Comparison of ENCODE assay signal across 8 cellular contexts in genomic region chr1:236281286-236282158, GRCh38. TPM values are rescaled to one million over a fixed set of nuclear protein-coding genes. Genes with fewer than 3 reads are reported as not detected.
DNase-seq lines count a peak whose midpoint lies in the region; ATAC-seq and TF ChIP-seq lines count a peak whose summit lies in the region.

Gene ERO1B (minus strand): TSS chr1:236281958. CDS start chr1:236281783, 175 bp downstream.

- H3K4me3 ChIP-seq in OCI-LY3 (ENCODE audit: low read length) = peak within 1 kb of the TSS; percentile 87
- peak within 1 kb of the TSS; percentile 95 for H3K4me3 ChIP-seq in epithelial cell of proximal tubule (ENCODE audit: low read depth, low read length)

- peaks cover 21% of the 10 kb centered on the region for H3K79me2 ChIP-seq in OCI-LY3 (ENCODE audit: low read length)

- ATAC-seq in GM21528 (IDR thresholded peaks at IDR 0.05; ENCODE audit: low FRiP score, unreplicated experiment) = peak; percentile 81

- H2AFZ ChIP-seq in OCI-LY3 (ENCODE audit: low read depth, low read length) = peak within 1 kb of the TSS; percentile 87

- H3K27ac ChIP-seq in OCI-LY3 (ENCODE audit: low read length) = peak within 1 kb of the TSS; percentile 45

- H4K20me1 ChIP-seq in OCI-LY3 (ENCODE audit: insufficient read depth, low read length) = peaks cover 6% of the 10 kb centered on the region; the same call in 1 of the 2 replicates

- peak; percentile 89 for DNase-seq in DMS153 (lab: John Stamatoyannopoulos, UW)
- DNase-seq in HuH-7.5 (ENCODE audit: low spot score) = peak; percentile 76
- peak; percentile 96 for DNase-seq in activated T-cell treated with anti-CD3 and anti-CD28 coated beads for 4 hours
- peak; percentile 36 for DNase-seq in epithelial cell of proximal tubule (ENCODE audit: low read depth)
- DNase-seq in mucosa of gallbladder (ENCODE audit: low spot score) = peak; percentile 98
- DNase-seq in stimulated activated CD8-positive, alpha-beta memory T cell treated with anti-CD3 and anti-CD28 coated beads, Interleukin-4, amount 100 ng/mL, for 24 hours (ENCODE audit: low read depth) = peak; percentile 96

- H3K36me3 ChIP-seq in OCI-LY3 (replicated peaks; ENCODE audit: low read depth, low read length) = no peaks in the 10 kb centered on the region

- peaks cover 48% of the 10 kb centered on the region for H3K4me1 ChIP-seq in OCI-LY3 (ENCODE audit: low read length)

- H3K9ac ChIP-seq in OCI-LY3 (ENCODE audit: low read length) = peak within 1 kb of the TSS; percentile 79

- TF ChIP-seq CTCF in OCI-LY3 (IDR thresholded peaks at IDR 0.05; ENCODE audit: low read depth, low read length) (no peak; the same call in 1 of the 2 replicates), epithelial cell of proximal tubule (conservative IDR thresholded peaks at IDR 0.05; ENCODE audit: low read depth, low read length) (no peak)

- peak within 1 kb of the TSS; percentile 97 for H3K4me2 ChIP-seq in OCI-LY3 (ENCODE audit: low read length)

- peaks cover 5% of the 10 kb centered on the region for H3K27me3 ChIP-seq in OCI-LY3 (ENCODE audit: low read depth, low read length)

- H3K9me3 ChIP-seq in OCI-LY3 (ENCODE audit: insufficient read depth, low read length) = no peaks in the 10 kb centered on the region

RNA-seq across cellular contexts. Expression of gene ERO1B, which starts in this region (rescaled TPM):
- total RNA-seq in epithelial cell of proximal tubule (3.3 and 3.8 TPM in 2 replicates), mucosa of gallbladder (62.1 TPM)

Comparison
In these comparisons a context has a peak if more than half of its experiments do, and no peak if none do; other contexts are left out.
1. Peak in every context shown above with its lines: DNase-seq, ATAC-seq, H3K4me3 ChIP-seq and H3K27ac ChIP-seq.
2. RNA of gene ERO1B (total RNA-seq): 62.1 TPM in mucosa of gallbladder (single experiment); 3.3 to 3.8 TPM in epithelial cell of proximal tubule; every median in the first group is over 10 times any median in the second.
3. DNase-seq: peak in every context shown above with its lines; median percentile 98 in mucosa of gallbladder; 96 in activated T-cell treated with anti-CD3 and anti-CD28 coated beads for 4 hours; 96 in stimulated activated CD8-positive, alpha-beta memory T cell treated with anti-CD3 and anti-CD28 coated beads, Interleukin-4, amount 100 ng/mL, for 24 hours; 89 in DMS153; 76 in HuH-7.5; 36 in epithelial cell of proximal tubule.